1 cellular context compared by ENCODE assay signal in genomic region chr1:23420778-23421177, GRCh38.
TF ChIP-seq lines count a peak whose summit lies in the region.

No MANE protein-coding gene starts in this region.

TF ChIP-seq in IMR-90, 13 proteins besides CTCF, POLR2A, EP300 and RAD21:
- TF ChIP-seq RCOR1 (IDR thresholded peaks at IDR 0.05; ENCODE audit: insufficient replicate concordance, low read length) (no peak), FOS (IDR thresholded peaks at IDR 0.05; ENCODE audit: low read depth, low read length) (no peak), CHD1 (IDR thresholded peaks at IDR 0.05; ENCODE audit: low read depth, low read length) (no peak), SMC3 (IDR thresholded peaks at IDR 0.05; ENCODE audit: low read depth, low read length) (no peak), NFE2L2 (IDR thresholded peaks at IDR 0.05; ENCODE audit: low read depth, low read length) (no peak), USF2 (IDR thresholded peaks at IDR 0.05; ENCODE audit: low read depth, low read length) (no peak)
